27 cellular contexts compared by ENCODE assay signal in genomic region chr1:14926818-14927555, GRCh38.
A peak's percentile ranks its signal among the peaks of the same experiment; 100 is the strongest.
DNase-seq lines count a peak whose midpoint lies in the region; ATAC-seq and TF ChIP-seq lines count a peak whose summit lies in the region.
"Had no signal": no experiment of that assay in that cellular context is flagged by ENCODE, and none has a peak within 500 bp of the region (broad histone marks: within the 10 kb centered on the region; RNA-seq: fewer than 3 reads in every experiment).

No MANE protein-coding gene starts in this region.

- peaks cover 73% of the 10 kb centered on the region for H4K20me1 ChIP-seq in DND-41 (ENCODE audit: insufficient read depth, low read length)

- DNase-seq in DND-41 (no peak), NCI-H526 (lab: John Stamatoyannopoulos, UW) (peak; percentile 48 to 78), endodermal cell (peak; percentile 36), GM13976 (ENCODE audit: low spot score) (no peak)
- no peak for DNase-seq in activated CD4-positive, alpha-beta T cell treated with anti-CD3 and anti-CD28 coated beads for 48 hours
- DNase-seq: activated CD4-positive, alpha-beta memory T cell treated with anti-CD3 and anti-CD28 coated beads, Interleukin-2, amount 10 ng/mL, durations not matched to agents 7 days and 5 days; activated CD8-positive, alpha-beta memory T cell treated with anti-CD3 and anti-CD28 coated beads, Interleukin-2, amount 50 U/mL, for 48 hours; amygdala; COR-L47; dermis blood vessel endothelial cell; hypothalamus; immature natural killer cell; NCI-H1694; NCI-H2171 treated with DMSO at 0.1 percent for 48 hours; NCI-H82; occipital lobe; small intestine; stimulated activated CD4-positive, alpha-beta T cell treated with anti-CD3 and anti-CD28 coated beads, Interleukin-2, amount 100 ng/mL, for 24 hours; T-helper 1 cell; transverse colon had no signal

- H3K4me3 ChIP-seq in DND-41 (ENCODE audit: low read depth in 1 of 2, low read length in 2 of 2) (no peak overlapping the region), endodermal cell (ENCODE audit: low read length) (no peak overlapping the region), parathyroid adenoma (ENCODE audit: low read depth, low read length) (peak overlapping the region; percentile 8)
- H3K4me3 ChIP-seq: SJCRH30, transverse colon had no signal

- no peaks in the 10 kb centered on the region for H3K36me3 ChIP-seq in DND-41 (ENCODE audit: insufficient read depth, low read length)
- H3K36me3 ChIP-seq in endodermal cell (ENCODE audit: control insufficient read depth, insufficient read depth, low read length), result no peaks in the 10 kb centered on the region
- H3K36me3 ChIP-seq in parathyroid adenoma (ENCODE audit: control insufficient read depth, insufficient read depth, low read length), result no peaks in the 10 kb centered on the region
- H3K36me3 ChIP-seq: SJCRH30, transverse colon had no signal

- H2AFZ ChIP-seq in DND-41 (ENCODE audit: low read depth, low read length) (no peak overlapping the region), parathyroid adenoma (no peak overlapping the region)

- H3K79me2 ChIP-seq in DND-41 (ENCODE audit: insufficient read depth, low read length) (peaks cover 40% of the 10 kb centered on the region), parathyroid adenoma (peaks cover 2% of the 10 kb centered on the region)

- H3K9me3 Mint-ChIP-seq in endodermal cell, result no peaks in the 10 kb centered on the region
- H3K9me3 Mint-ChIP-seq: activated CD4-positive, alpha-beta memory T cell treated with anti-CD3 and anti-CD28 coated beads, Interleukin-2, amount 10 ng/mL, durations not matched to agents 7 days and 5 days; activated naive CD4-positive, alpha-beta T cell treated with anti-CD3 and anti-CD28 coated beads, Interleukin-2, amount 50 U/mL, for 24 hours; activated T-helper 17 cell treated with anti-CD3 and anti-CD28 coated beads, Interleukin-2, amount 50 U/mL, for 72 hours; memory B cell had no signal

- no peaks in the 10 kb centered on the region for H3K9me3 ChIP-seq in DND-41 (ENCODE audit: insufficient read depth, low read length, severe bottlenecking)
- H3K9me3 ChIP-seq in endodermal cell (ENCODE audit: control insufficient read depth, low read length), result no peaks in the 10 kb centered on the region
- no peaks in the 10 kb centered on the region for H3K9me3 ChIP-seq in parathyroid adenoma (ENCODE audit: control insufficient read depth, low read length)
- H3K9me3 ChIP-seq: SJCRH30, transverse colon had no signal

- no peak overlapping the region for H3K4me3 Mint-ChIP-seq in endodermal cell
- H3K4me3 Mint-ChIP-seq: activated CD4-positive, alpha-beta memory T cell treated with anti-CD3 and anti-CD28 coated beads, Interleukin-2, amount 10 ng/mL, durations not matched to agents 7 days and 5 days had no signal

- TF ChIP-seq CTCF in DND-41 (IDR thresholded peaks at IDR 0.05; ENCODE audit: borderline replicate concordance, extremely low read depth, low read length, poor library complexity, severe bottlenecking), result no peak
- no peak for TF ChIP-seq CTCF in endodermal cell (conservative IDR thresholded peaks at IDR 0.05)
- TF ChIP-seq CTCF in parathyroid adenoma (IDR thresholded peaks at IDR 0.05), result no peak
- no peak for TF ChIP-seq CTCF in GM13976 (IDR thresholded peaks at IDR 0.05; ENCODE audit: borderline replicate concordance, control extremely low read depth, extremely low read depth, insufficient read depth, missing control alignments)

- H3K27ac Mint-ChIP-seq in endodermal cell, result no peak overlapping the region
- H3K27ac Mint-ChIP-seq: activated CD4-positive, alpha-beta memory T cell treated with anti-CD3 and anti-CD28 coated beads, Interleukin-2, amount 10 ng/mL, durations not matched to agents 7 days and 5 days; activated naive CD4-positive, alpha-beta T cell treated with anti-CD3 and anti-CD28 coated beads, Interleukin-2, amount 50 U/mL, for 24 hours; activated T-helper 17 cell treated with anti-CD3 and anti-CD28 coated beads, Interleukin-2, amount 50 U/mL, for 72 hours; immature natural killer cell; memory B cell had no signal

- WGBS in endodermal cell (ENCODE audit: insufficient coverage in 1 of 2, insufficient read length in 1 of 2), 2 experiments, result 90 to 94% methylated on average over 12 of the region's 12 CpGs

- H3K4me1 Mint-ChIP-seq in endodermal cell, result peaks cover 27% of the 10 kb centered on the region
- H3K4me1 Mint-ChIP-seq: activated T-helper 17 cell treated with anti-CD3 and anti-CD28 coated beads, Interleukin-2, amount 50 U/mL, for 72 hours had no signal

- H3K4me1 ChIP-seq in DND-41 (ENCODE audit: insufficient read depth, low read length), result peaks cover 20% of the 10 kb centered on the region
- peaks cover 10% of the 10 kb centered on the region for H3K4me1 ChIP-seq in endodermal cell (ENCODE audit: control insufficient read depth, insufficient read depth, low read length)
- peaks cover 29% of the 10 kb centered on the region for H3K4me1 ChIP-seq in parathyroid adenoma

- H3K9ac ChIP-seq in DND-41 (ENCODE audit: low read depth, low read length) (no peak overlapping the region), endodermal cell (ENCODE audit: extremely low read depth, low read length, poor library complexity, severe bottlenecking) (no peak overlapping the region), parathyroid adenoma (no peak overlapping the region)

- H3K27ac ChIP-seq in DND-41 (ENCODE audit: low read length) (no peak overlapping the region), endodermal cell (ENCODE audit: low read depth, low read length) (no peak overlapping the region), parathyroid adenoma (peak overlapping the region; percentile 97)
- H3K27ac ChIP-seq: SJCRH30, transverse colon had no signal

- H3K4me2 ChIP-seq in DND-41 (ENCODE audit: insufficient read depth, low read length) (peak overlapping the region; percentile 77; the same call in 1 of the 2 replicates), parathyroid adenoma (ENCODE audit: low read length) (peak overlapping the region; percentile 74)

- H3K27me3 ChIP-seq in DND-41 (ENCODE audit: insufficient read depth, low read length, poor library complexity) (peaks cover 11% of the 10 kb centered on the region), endodermal cell (ENCODE audit: control insufficient read depth, insufficient read depth, low read length, poor library complexity, severe bottlenecking) (peaks cover 27% of the 10 kb centered on the region), parathyroid adenoma (ENCODE audit: control insufficient read depth, insufficient read depth, low read length) (no peaks in the 10 kb centered on the region)

- peaks cover 40% of the 10 kb centered on the region for H3K27me3 Mint-ChIP-seq in endodermal cell (ENCODE audit: insufficient read depth)

- no peaks in the 10 kb centered on the region for H3K36me3 Mint-ChIP-seq in endodermal cell (ENCODE audit: low read depth)
- H3K36me3 Mint-ChIP-seq: activated naive CD4-positive, alpha-beta T cell treated with anti-CD3 and anti-CD28 coated beads, Interleukin-2, amount 50 U/mL, for 24 hours; immature natural killer cell; memory B cell had no signal

- ATAC-seq in DND-41 (ENCODE audit: insufficient read depth, low read depth) (no peak), HG02623 (IDR thresholded peaks at IDR 0.05; ENCODE audit: unreplicated experiment) (no peak)
- ATAC-seq: activated T-helper 17 cell treated with anti-CD3 and anti-CD28 coated beads, Interleukin-2, amount 50 U/mL, for 72 hours; HCT116 had no signal

- in situ Hi-C loops in GM13976 (cut with MboI; ENCODE audit: low sequenced_read_pairs, unreplicated experiment), result no loop called here

Comparison
In these comparisons a context has a peak if more than half of its experiments do, and no peak if none do; other contexts are left out.
1. DNase-seq: peak in NCI-H526 (2 of 2) and endodermal cell (single experiment); none in DND-41 (single experiment), activated CD4-positive, alpha-beta T cell treated with anti-CD3 and anti-CD28 coated beads for 48 hours (single experiment) and GM13976 (single experiment).